ENCODE assay signal across 9 cellular contexts in genomic region chr16:4936991-4937781, GRCh38. TPM values are rescaled to one million over a fixed set of nuclear protein-coding genes. Genes with fewer than 3 reads are reported as not detected.
A peak's percentile ranks its signal among the peaks of the same experiment; 100 is the strongest.
DNase-seq lines count a peak whose midpoint lies in the region; ATAC-seq, FAIRE-seq and TF ChIP-seq lines count a peak whose summit lies in the region.
"Had no signal": no experiment of that assay in that cellular context is flagged by ENCODE, and none has a peak within 500 bp of the region (broad histone marks: within the 10 kb centered on the region; RNA-seq: fewer than 3 reads in every experiment).

Gene PPL, minus strand, starts transcription at chr16:4937148. Its CDS starts 103 bp downstream, at chr16:4937045.

- ATAC-seq in HG02759 (IDR thresholded peaks at IDR 0.05; ENCODE audit: unreplicated experiment) (peak; percentile 67), WTC11 (peak; percentile 92), GM18870 (IDR thresholded peaks at IDR 0.05; ENCODE audit: unreplicated experiment) (no peak), GM21737 (IDR thresholded peaks at IDR 0.05; ENCODE audit: unreplicated experiment) (no peak)

- H3K27me3 Mint-ChIP-seq in WTC11 (ENCODE audit: low read depth) (peaks cover 6% of the 10 kb centered on the region), osteocyte (ENCODE audit: unreplicated experiment) (peaks cover 2% of the 10 kb centered on the region)

- peak within 1 kb of the TSS; percentile 40 for H3K4me3 ChIP-seq in BJ (ENCODE audit: low read depth, low read length)

- H3K27me3 ChIP-seq in BJ (ENCODE audit: control insufficient read depth, insufficient read depth, low read length): peaks cover 14% of the 10 kb centered on the region

- CTCF ChIA-PET in BJ (lab: Yijun Ruan, JAX): interaction anchor here (0.6 to 1.9 kb wide), 2 partner anchors 9 to 19 kb away, joined by 3 to 6 read pairs; no protein-coding TSS in a partner anchor
- CTCF ChIA-PET in WTC11 (lab: Charles Lee): interaction anchor here (0.7 to 2.9 kb wide), 17 partner anchors 11 to 320 kb away, joined by 3 to 22 read pairs (median 5); partner anchors contain the start of genes DNAAF8 and SEC14L5

- H3K9me3 Mint-ChIP-seq in WTC11: no peaks in the 10 kb centered on the region
- H3K9me3 Mint-ChIP-seq in osteocyte (ENCODE audit: unreplicated experiment): no peaks in the 10 kb centered on the region

- no peaks in the 10 kb centered on the region for H3K36me3 Mint-ChIP-seq in WTC11
- H3K36me3 Mint-ChIP-seq in osteocyte (ENCODE audit: unreplicated experiment): no peaks in the 10 kb centered on the region

- H3K4me1 Mint-ChIP-seq in WTC11 (peaks cover 15% of the 10 kb centered on the region), osteocyte (ENCODE audit: unreplicated experiment) (peaks cover 17% of the 10 kb centered on the region)

- no peaks in the 10 kb centered on the region for H3K36me3 ChIP-seq in BJ (ENCODE audit: control insufficient read depth, insufficient read depth, low read length)

- H3K4me3 Mint-ChIP-seq in WTC11 (peak within 1 kb of the TSS; percentile 89), osteocyte (ENCODE audit: unreplicated experiment) (peak within 1 kb of the TSS; percentile 77)

- DNase-seq in BJ (ENCODE audit: low read depth): no peak
- DNase-seq in WTC11 (ENCODE audit: low spot score): peak; percentile 99
- peak; percentile 39 for DNase-seq in germinal center (ENCODE audit: low spot score)
- no peak for DNase-seq in osteocyte (ENCODE audit: extremely low spot score, unreplicated experiment)
- DNase-seq in HTR-8/SVneo (ENCODE audit: insufficient read length, low spot score): no peak

- TF ChIP-seq CTCF in BJ (IDR thresholded peaks at IDR 0.05; ENCODE audit: insufficient read depth, low read depth, low read length): no peak
- no peak for TF ChIP-seq CTCF in WTC11 (IDR thresholded peaks at IDR 0.05)
- no peak for TF ChIP-seq CTCF in osteocyte (IDR thresholded peaks at IDR 0.05)

- no peak for FAIRE-seq in HTR-8/SVneo (lab: Jason Lieb, UNC)
- FAIRE-seq: endometrium had no signal

- POLR2A ChIA-PET in BJ (lab: Charles Lee) (no interaction called here), WTC11 (lab: Charles Lee) (interaction anchor here (1.0 to 1.7 kb wide), 3 partner anchors 10 to 54 kb away, joined by 3 to 4 read pairs (median 3); no protein-coding TSS in a partner anchor)

- peak within 1 kb of the TSS; percentile 80 for H3K27ac Mint-ChIP-seq in WTC11
- H3K27ac Mint-ChIP-seq in osteocyte (ENCODE audit: unreplicated experiment): no peak within 1 kb of the TSS

TF ChIP-seq in WTC11, 78 proteins besides CTCF, POLR2A, EP300 and RAD21:
- TF ChIP-seq SMAD4 (CRISPR knock-in tag; IDR thresholded peaks at IDR 0.05): no peak
- no peak for TF ChIP-seq ATF1 (CRISPR knock-in tag; IDR thresholded peaks at IDR 0.05)
- TF ChIP-seq ZNF671 (CRISPR knock-in tag; IDR thresholded peaks at IDR 0.05): no peak
- 0 out of 2 replicates have a peak, but pooled peaks have one; percentile 43 for TF ChIP-seq TP53 (CRISPR knock-in tag; IDR thresholded peaks at IDR 0.05)
- TF ChIP-seq NR3C1 (CRISPR knock-in tag; conservative IDR thresholded peaks at IDR 0.05; ENCODE audit: low read depth): 0 out of 2 replicates have a peak, but pooled peaks have one; percentile 25
- TF ChIP-seq EMX1 (CRISPR knock-in tag; IDR thresholded peaks at IDR 0.05): no peak
- 0 out of 2 replicates have a peak, but pooled peaks have one; percentile 60 for TF ChIP-seq CBFB (CRISPR knock-in tag; IDR thresholded peaks at IDR 0.05; ENCODE audit: low read depth)
- TF ChIP-seq KAT7 (CRISPR knock-in tag; IDR thresholded peaks at IDR 0.05; ENCODE audit: borderline replicate concordance): peak; percentile 32; the same call in 1 of the 2 replicates
- no peak for TF ChIP-seq STAT6 (CRISPR knock-in tag; conservative IDR thresholded peaks at IDR 0.05; ENCODE audit: low read depth)
- TF ChIP-seq ETV6 (CRISPR knock-in tag; IDR thresholded peaks at IDR 0.05): 0 out of 2 replicates have a peak, but pooled peaks have one; percentile 45
- TF ChIP-seq E2F4 (CRISPR knock-in tag; IDR thresholded peaks at IDR 0.05; ENCODE audit: borderline replicate concordance, low read depth): no peak
- no peak for TF ChIP-seq CDX4 (CRISPR knock-in tag; IDR thresholded peaks at IDR 0.05; ENCODE audit: borderline replicate concordance)
- 0 out of 2 replicates have a peak, but pooled peaks have one; percentile 56 for TF ChIP-seq E2F5 (CRISPR knock-in tag; IDR thresholded peaks at IDR 0.05)
- peak; percentile 73; the same call in 1 of the 2 replicates for TF ChIP-seq SP1 (CRISPR knock-in tag; conservative IDR thresholded peaks at IDR 0.05)
- TF ChIP-seq ZNF281 (CRISPR knock-in tag; IDR thresholded peaks at IDR 0.05): peak; percentile 14; the same call in 1 of the 2 replicates
- 0 out of 2 replicates have a peak, but pooled peaks have one; percentile 22 for TF ChIP-seq ZNF138 (CRISPR knock-in tag; conservative IDR thresholded peaks at IDR 0.05)

RNA-seq across cellular contexts. Expression of gene PPL, which starts in this region (rescaled TPM):
- polyA plus RNA-seq in BJ (2011; rRNA removed): 0.54 and 0.56 TPM in 2 replicates
- polyA minus RNA-seq in BJ (2011; rRNA and poly(A)+ RNA removed): 0.43 and 0.46 TPM in 2 replicates
- total RNA-seq in WTC11 (2021) (28.5 to 29.6 TPM (median 28.7 TPM) in 3 replicates), osteocyte (9.7 and 10.3 TPM in 2 replicates)

Comparison
In these comparisons a context has a peak if more than half of its experiments do, and no peak if none do; other contexts are left out.
1. DNase-seq: peak in WTC11 (single experiment) and germinal center (single experiment); none in BJ (single experiment), osteocyte (single experiment) and HTR-8/SVneo (single experiment).
2. ATAC-seq: peak in HG02759 (single experiment) and WTC11 (single experiment); none in GM18870 (single experiment) and GM21737 (single experiment).